11 cellular contexts compared by ENCODE assay signal in the genomic region with DNA sequence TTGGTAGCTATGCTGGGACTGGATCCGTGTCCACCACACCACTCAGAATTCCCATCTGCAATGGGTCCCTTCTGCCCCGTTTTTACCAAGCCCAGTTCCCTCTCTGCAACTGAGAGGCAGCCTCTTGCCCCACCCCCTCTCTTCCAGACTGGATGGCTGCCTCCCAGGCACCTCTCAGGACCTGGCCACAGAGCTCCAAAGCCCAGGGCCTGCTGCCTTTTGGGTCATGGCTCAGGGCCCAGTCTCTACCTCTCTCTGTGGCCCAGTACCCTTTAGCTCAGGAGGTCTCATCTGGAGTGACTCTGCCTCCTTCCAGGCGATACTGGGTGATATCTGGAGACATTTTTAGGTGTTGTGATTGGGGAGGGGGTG. TPM values are rescaled to one million over a fixed set of nuclear protein-coding genes. Genes with fewer than 3 reads are reported as not detected.
DNase-seq lines count a peak whose midpoint lies in the region; ATAC-seq lines count a peak whose summit lies in the region.
"Had no signal": no experiment of that assay in that cellular context is flagged by ENCODE, and none has a peak within 500 bp of the region (broad histone marks: within the 10 kb centered on the region; RNA-seq: fewer than 3 reads in every experiment).

No MANE protein-coding gene starts in this region.

- DNase-seq in activated CD4-positive, alpha-beta memory T cell treated with anti-CD3 and anti-CD28 coated beads, Interleukin-2, amount 10 ng/mL, durations not matched to agents 7 days and 5 days, result no peak
- DNase-seq in activated CD4-positive, alpha-beta memory T cell treated with anti-CD3 and anti-CD28 coated beads for 36 hours, result no peak
- DNase-seq in UCSD-AML1 (lab: John Stamatoyannopoulos, UW; ENCODE audit: unreplicated experiment) (peak; percentile 32), left lobe of liver (ENCODE audit: low spot score) (peak; percentile 66), NCI-H524 treated with DMSO at 0.1 percent for 48 hours (lab: John Stamatoyannopoulos, UW) (no peak), DMS53 (lab: John Stamatoyannopoulos, UW) (no peak)
- DNase-seq in effector CD8-positive, alpha-beta T cell (lab: John Stamatoyannopoulos, UW), result no peak
- DNase-seq: glutamatergic neuron, NCI-H2081, WERI-Rb-1 had no signal

- H3K36me3 Mint-ChIP-seq in activated CD4-positive, alpha-beta memory T cell treated with anti-CD3 and anti-CD28 coated beads, Interleukin-2, amount 10 ng/mL, durations not matched to agents 7 days and 5 days (ENCODE audit: low read depth), result no peaks in the 10 kb centered on the region
- H3K36me3 Mint-ChIP-seq in activated CD4-positive, alpha-beta memory T cell treated with anti-CD3 and anti-CD28 coated beads for 36 hours, result no peaks in the 10 kb centered on the region
- no peaks in the 10 kb centered on the region for H3K36me3 Mint-ChIP-seq in stimulated activated memory B cell treated with anti-CD40 and anti-IgM and Interleukin-4, amounts not matched to agents 10 μg/mL and 1 μg/mL and 100 μg/mL, for 72 hours

- POLR2A ChIA-PET in activated CD4-positive, alpha-beta memory T cell treated with anti-CD3 and anti-CD28 coated beads, Interleukin-2, amount 10 ng/mL, durations not matched to agents 7 days and 5 days (lab: Charles Lee), result interaction anchor here (1.2 to 2.5 kb wide), 7 partner anchors 10 to 170 kb away, joined by 3 to 13 read pairs (median 5); partner anchors contain the start of genes YJU2 and ZBTB7A
- POLR2A ChIA-PET in activated CD4-positive, alpha-beta memory T cell treated with anti-CD3 and anti-CD28 coated beads for 36 hours (lab: Charles Lee), result interaction anchor here (1.2 to 1.5 kb wide), 2 partner anchors 11 to 37 kb away, joined by 3 to 4 read pairs; no protein-coding TSS in a partner anchor

- CTCF ChIA-PET in activated CD4-positive, alpha-beta memory T cell treated with anti-CD3 and anti-CD28 coated beads, Interleukin-2, amount 10 ng/mL, durations not matched to agents 7 days and 5 days (lab: Charles Lee), result interaction anchor here (1.1 kb wide), 1 partner anchor 28 kb away, joined by 3 read pairs; no protein-coding TSS in a partner anchor
- CTCF ChIA-PET in activated CD4-positive, alpha-beta memory T cell treated with anti-CD3 and anti-CD28 coated beads for 36 hours (lab: Charles Lee), result no interaction called here

- peak; percentile 82 for ATAC-seq in left lobe of liver
- no peak for ATAC-seq in stimulated activated memory B cell treated with anti-CD40 and anti-IgM and Interleukin-4, amounts not matched to agents 10 μg/mL and 1 μg/mL and 100 μg/mL, for 72 hours

- intact Hi-C loops in activated CD4-positive, alpha-beta memory T cell treated with anti-CD3 and anti-CD28 coated beads for 36 hours (cut with micrococcal nuclease), result no loop called here

- peaks cover 47% of the 10 kb centered on the region for H3K4me1 Mint-ChIP-seq in activated CD4-positive, alpha-beta memory T cell treated with anti-CD3 and anti-CD28 coated beads, Interleukin-2, amount 10 ng/mL, durations not matched to agents 7 days and 5 days
- H3K4me1 Mint-ChIP-seq in activated CD4-positive, alpha-beta memory T cell treated with anti-CD3 and anti-CD28 coated beads for 36 hours (ENCODE audit: low read depth), result peaks cover 17% of the 10 kb centered on the region
- peaks cover 16% of the 10 kb centered on the region for H3K4me1 Mint-ChIP-seq in stimulated activated memory B cell treated with anti-CD40 and anti-IgM and Interleukin-4, amounts not matched to agents 10 μg/mL and 1 μg/mL and 100 μg/mL, for 72 hours

- H3K9me3 Mint-ChIP-seq in activated CD4-positive, alpha-beta memory T cell treated with anti-CD3 and anti-CD28 coated beads, Interleukin-2, amount 10 ng/mL, durations not matched to agents 7 days and 5 days, result no peaks in the 10 kb centered on the region
- no peaks in the 10 kb centered on the region for H3K9me3 Mint-ChIP-seq in activated CD4-positive, alpha-beta memory T cell treated with anti-CD3 and anti-CD28 coated beads for 36 hours
- H3K9me3 Mint-ChIP-seq in stimulated activated memory B cell treated with anti-CD40 and anti-IgM and Interleukin-4, amounts not matched to agents 10 μg/mL and 1 μg/mL and 100 μg/mL, for 72 hours, result no peaks in the 10 kb centered on the region

- H3K4me3 Mint-ChIP-seq in activated CD4-positive, alpha-beta memory T cell treated with anti-CD3 and anti-CD28 coated beads, Interleukin-2, amount 10 ng/mL, durations not matched to agents 7 days and 5 days, result peak overlapping the region; percentile 21
- no peak overlapping the region for H3K4me3 Mint-ChIP-seq in activated CD4-positive, alpha-beta memory T cell treated with anti-CD3 and anti-CD28 coated beads for 36 hours
- no peak overlapping the region for H3K4me3 Mint-ChIP-seq in stimulated activated memory B cell treated with anti-CD40 and anti-IgM and Interleukin-4, amounts not matched to agents 10 μg/mL and 1 μg/mL and 100 μg/mL, for 72 hours

- H3K27me3 Mint-ChIP-seq in activated CD4-positive, alpha-beta memory T cell treated with anti-CD3 and anti-CD28 coated beads, Interleukin-2, amount 10 ng/mL, durations not matched to agents 7 days and 5 days, result no peaks in the 10 kb centered on the region
- H3K27me3 Mint-ChIP-seq in activated CD4-positive, alpha-beta memory T cell treated with anti-CD3 and anti-CD28 coated beads for 36 hours, result no peaks in the 10 kb centered on the region
- H3K27me3 Mint-ChIP-seq in stimulated activated memory B cell treated with anti-CD40 and anti-IgM and Interleukin-4, amounts not matched to agents 10 μg/mL and 1 μg/mL and 100 μg/mL, for 72 hours, result no peaks in the 10 kb centered on the region

- peak overlapping the region; percentile 62 for H3K27ac Mint-ChIP-seq in activated CD4-positive, alpha-beta memory T cell treated with anti-CD3 and anti-CD28 coated beads, Interleukin-2, amount 10 ng/mL, durations not matched to agents 7 days and 5 days
- H3K27ac Mint-ChIP-seq in activated CD4-positive, alpha-beta memory T cell treated with anti-CD3 and anti-CD28 coated beads for 36 hours, result no peak overlapping the region
- peak overlapping the region; percentile 96 for H3K27ac Mint-ChIP-seq in stimulated activated memory B cell treated with anti-CD40 and anti-IgM and Interleukin-4, amounts not matched to agents 10 μg/mL and 1 μg/mL and 100 μg/mL, for 72 hours

RNA-seq across cellular contexts. Expression of gene ZBTB7A, which starts 10.3 kb away (rescaled TPM):
- 10 to 100 TPM; 53.1 to 53.5 TPM for total RNA-seq in activated CD4-positive, alpha-beta memory T cell treated with anti-CD3 and anti-CD28 coated beads, Interleukin-2, amount 10 ng/mL, durations not matched to agents 7 days and 5 days
- 10 to 100 TPM; 31.0 to 32.5 TPM for total RNA-seq in activated CD4-positive, alpha-beta memory T cell treated with anti-CD3 and anti-CD28 coated beads for 36 hours
- total RNA-seq in left lobe of liver, result 33.3 TPM

RNA-seq across cellular contexts. Expression of gene MAP2K2, which starts 46.9 kb away (rescaled TPM):
- 100 to 1,000 TPM; 186 to 202 TPM for total RNA-seq in activated CD4-positive, alpha-beta memory T cell treated with anti-CD3 and anti-CD28 coated beads, Interleukin-2, amount 10 ng/mL, durations not matched to agents 7 days and 5 days
- total RNA-seq in activated CD4-positive, alpha-beta memory T cell treated with anti-CD3 and anti-CD28 coated beads for 36 hours, result 100 to 1,000 TPM; 128 to 129 TPM
- 63.1 TPM for total RNA-seq in left lobe of liver

Comparison
In these comparisons a context has a peak if more than half of its experiments do, and no peak if none do; other contexts are left out.
1. DNase-seq: peak in UCSD-AML1 (single experiment) and left lobe of liver (single experiment); none in activated CD4-positive, alpha-beta memory T cell treated with anti-CD3 and anti-CD28 coated beads, Interleukin-2, amount 10 ng/mL, durations not matched to agents 7 days and 5 days (single experiment), activated CD4-positive, alpha-beta memory T cell treated with anti-CD3 and anti-CD28 coated beads for 36 hours (single experiment), NCI-H524 treated with DMSO at 0.1 percent for 48 hours (single experiment), effector CD8-positive, alpha-beta T cell (single experiment) and DMS53 (single experiment).